In genomic region chr7:50310361-50310760, GRCh38 we compare ENCODE assay signal across 14 cellular contexts. TPM values are rescaled to one million over a fixed set of nuclear protein-coding genes. Genes with fewer than 3 reads are reported as not detected.
DNase-seq lines count a peak whose midpoint lies in the region; ATAC-seq and TF ChIP-seq lines count a peak whose summit lies in the region.
"Had no signal": no experiment of that assay in that cellular context is flagged by ENCODE, and none has a peak within 500 bp of the region (broad histone marks: within the 10 kb centered on the region; RNA-seq: fewer than 3 reads in every experiment).

No MANE protein-coding gene starts in this region.

- DNase-seq in activated CD4-positive, alpha-beta T cell treated with anti-CD3 and anti-CD28 coated beads for 36 hours: peak; percentile 42
- no peak for DNase-seq in activated CD4-positive, alpha-beta T cell treated with anti-CD3 and anti-CD28 coated beads for 48 hours
- DNase-seq in NOMO-1 (lab: John Stamatoyannopoulos, UW; ENCODE audit: unreplicated experiment in 2 of 2): peak; percentile 39 to 73
- no peak for DNase-seq in stimulated activated effector memory CD8-positive, alpha-beta T cell treated with anti-CD3 and anti-CD28 coated beads, Interleukin-12 subunit alpha, Interleukin-12 subunit beta, amount 100 ng/mL, for 72 hours (ENCODE audit: low spot score in 2 of 2)
- no peak for DNase-seq in H4 (ENCODE audit: low spot score)
- no peak for DNase-seq in kidney glomerular epithelial cell (lab: John Stamatoyannopoulos, UW)
- no peak for DNase-seq in thyroid gland
- DNase-seq: activated CD4-positive, CD25-positive, alpha-beta regulatory T cell; dermis blood vessel endothelial cell; foreskin melanocyte; ovary had no signal

- TF ChIP-seq CTCF in thyroid gland (IDR thresholded peaks at IDR 0.05): no peak

- no peaks in the 10 kb centered on the region for H3K4me1 ChIP-seq in thyroid gland
- H3K4me1 ChIP-seq: A549 had no signal

- no peak overlapping the region for H3K4me3 ChIP-seq in thyroid gland (replicated peaks in 1 of 3)
- H3K4me3 ChIP-seq: A549, ovary had no signal

- peaks cover 98% of the 10 kb centered on the region for H3K36me3 Mint-ChIP-seq in activated CD4-positive, alpha-beta T cell treated with anti-CD3 and anti-CD28 coated beads for 36 hours (ENCODE audit: low read depth)
- peaks cover 42% of the 10 kb centered on the region for H3K36me3 Mint-ChIP-seq in activated naive CD8-positive, alpha-beta T cell
- peaks cover 76% of the 10 kb centered on the region for H3K36me3 Mint-ChIP-seq in stimulated activated effector memory CD8-positive, alpha-beta T cell treated with anti-CD3 and anti-CD28 coated beads, Interleukin-12 subunit alpha, Interleukin-12 subunit beta, amount 100 ng/mL, for 72 hours

- no peak overlapping the region for H3K27ac ChIP-seq in thyroid gland
- H3K27ac ChIP-seq: A549, ovary had no signal

- intact Hi-C loops in activated CD4-positive, alpha-beta T cell treated with anti-CD3 and anti-CD28 coated beads for 36 hours (cut with DNase I, micrococcal nuclease): no loop called here
- intact Hi-C loops in thyroid gland (cut with DNase I): no loop called here

- no peaks in the 10 kb centered on the region for H3K36me3 ChIP-seq in thyroid gland
- H3K36me3 ChIP-seq: ovary had no signal

- H3K27me3 ChIP-seq in thyroid gland: no peaks in the 10 kb centered on the region
- H3K27me3 ChIP-seq: ovary had no signal

- no peaks in the 10 kb centered on the region for H3K9me3 ChIP-seq in thyroid gland
- H3K9me3 ChIP-seq: A549, ovary had no signal

- H3K4me1 Mint-ChIP-seq in activated CD4-positive, alpha-beta T cell treated with anti-CD3 and anti-CD28 coated beads for 36 hours: peaks cover 40% of the 10 kb centered on the region
- H3K4me1 Mint-ChIP-seq in activated naive CD8-positive, alpha-beta T cell (ENCODE audit: low read depth): peaks cover 66% of the 10 kb centered on the region
- peaks cover 47% of the 10 kb centered on the region for H3K4me1 Mint-ChIP-seq in stimulated activated effector memory CD8-positive, alpha-beta T cell treated with anti-CD3 and anti-CD28 coated beads, Interleukin-12 subunit alpha, Interleukin-12 subunit beta, amount 100 ng/mL, for 72 hours

- peak overlapping the region; percentile 100 for H3K27ac Mint-ChIP-seq in activated CD4-positive, alpha-beta T cell treated with anti-CD3 and anti-CD28 coated beads for 36 hours
- H3K27ac Mint-ChIP-seq in activated naive CD8-positive, alpha-beta T cell: peak overlapping the region; percentile 100
- peak overlapping the region; percentile 89 for H3K27ac Mint-ChIP-seq in stimulated activated effector memory CD8-positive, alpha-beta T cell treated with anti-CD3 and anti-CD28 coated beads, Interleukin-12 subunit alpha, Interleukin-12 subunit beta, amount 100 ng/mL, for 72 hours

- CTCF ChIA-PET in activated CD4-positive, alpha-beta T cell treated with anti-CD3 and anti-CD28 coated beads for 36 hours (lab: Charles Lee): interaction anchor here (0.6 to 11.0 kb wide), 20 partner anchors 8 to 216 kb away, joined by 3 to 126 read pairs (median 5); no protein-coding TSS in a partner anchor

- WGBS in thyroid gland, 2 donors: 80 to 84% methylated on average over 6 of the region's 6 CpGs

- peak overlapping the region; percentile 95 for H3K4me3 Mint-ChIP-seq in activated CD4-positive, alpha-beta T cell treated with anti-CD3 and anti-CD28 coated beads for 36 hours
- H3K4me3 Mint-ChIP-seq in activated naive CD8-positive, alpha-beta T cell: peak overlapping the region; percentile 99
- H3K4me3 Mint-ChIP-seq in stimulated activated effector memory CD8-positive, alpha-beta T cell treated with anti-CD3 and anti-CD28 coated beads, Interleukin-12 subunit alpha, Interleukin-12 subunit beta, amount 100 ng/mL, for 72 hours: peak overlapping the region; percentile 84

- POLR2A ChIA-PET in activated CD4-positive, alpha-beta T cell treated with anti-CD3 and anti-CD28 coated beads for 36 hours (lab: Charles Lee): interaction anchor here (0.5 to 4.7 kb wide), 11 partner anchors 16 to 161 kb away, joined by 3 to 55 read pairs (median 4); no protein-coding TSS in a partner anchor

- no peaks in the 10 kb centered on the region for H3K9me3 Mint-ChIP-seq in activated CD4-positive, alpha-beta T cell treated with anti-CD3 and anti-CD28 coated beads for 36 hours (ENCODE audit: low read depth)
- H3K9me3 Mint-ChIP-seq in activated naive CD8-positive, alpha-beta T cell (ENCODE audit: low read depth): no peaks in the 10 kb centered on the region
- H3K9me3 Mint-ChIP-seq in stimulated activated effector memory CD8-positive, alpha-beta T cell treated with anti-CD3 and anti-CD28 coated beads, Interleukin-12 subunit alpha, Interleukin-12 subunit beta, amount 100 ng/mL, for 72 hours: no peaks in the 10 kb centered on the region

- no peak for ATAC-seq in activated CD4-positive, alpha-beta T cell treated with anti-CD3 and anti-CD28 coated beads for 36 hours
- no peak for ATAC-seq in stimulated activated effector memory CD8-positive, alpha-beta T cell treated with anti-CD3 and anti-CD28 coated beads, Interleukin-12 subunit alpha, Interleukin-12 subunit beta, amount 100 ng/mL, for 72 hours
- ATAC-seq: A549, Panc1 had no signal

- TF ChIP-seq POLR2A in thyroid gland (IDR thresholded peaks at IDR 0.05): no peak

- no peaks in the 10 kb centered on the region for H3K27me3 Mint-ChIP-seq in activated CD4-positive, alpha-beta T cell treated with anti-CD3 and anti-CD28 coated beads for 36 hours
- H3K27me3 Mint-ChIP-seq in activated naive CD8-positive, alpha-beta T cell: no peaks in the 10 kb centered on the region

RNA-seq across cellular contexts. Expression of gene IKZF1, which starts 5.8 kb away (rescaled TPM):
- 100 to 1,000 TPM; 245 to 260 TPM for total RNA-seq in activated CD4-positive, alpha-beta T cell treated with anti-CD3 and anti-CD28 coated beads for 36 hours
- 0.06 and 1.2 TPM in 2 replicates for total RNA-seq in H4 (2014; rRNA removed; shearing (Covaris generic))
- total RNA-seq in thyroid gland: 10 to 100 TPM in 1 of 4 donors, 1 to 10 TPM in 3; 8.9 to 10.5 (median 9.6) TPM

Comparison
In these comparisons a context has a peak if more than half of its experiments do, and no peak if none do; other contexts are left out.
1. DNase-seq: peak in activated CD4-positive, alpha-beta T cell treated with anti-CD3 and anti-CD28 coated beads for 36 hours (single experiment) and NOMO-1 (2 of 2); none in activated CD4-positive, alpha-beta T cell treated with anti-CD3 and anti-CD28 coated beads for 48 hours (single experiment), stimulated activated effector memory CD8-positive, alpha-beta T cell treated with anti-CD3 and anti-CD28 coated beads, Interleukin-12 subunit alpha, Interleukin-12 subunit beta, amount 100 ng/mL, for 72 hours (0 of 2), H4 (single experiment), kidney glomerular epithelial cell (single experiment) and thyroid gland (0 of 2).
2. RNA of gene IKZF1, which starts 5.8 kb away (total RNA-seq): 245 to 260 TPM in activated CD4-positive, alpha-beta T cell treated with anti-CD3 and anti-CD28 coated beads for 36 hours; 8.9 to 10.5 TPM in thyroid gland and 0.06 to 1.2 TPM in H4; every median in the first group is over 10 times any median in the second.
3. Peak in every context shown above with its lines, with median percentiles within 50 percentile points of each other: H3K27ac Mint-ChIP-seq and H3K4me3 Mint-ChIP-seq.